8 cellular contexts compared by ENCODE assay signal in genomic region chr12:122499991-122500684, GRCh38. TPM values are rescaled to one million over a fixed set of nuclear protein-coding genes. Genes with fewer than 3 reads are reported as not detected.
DNase-seq lines count a peak whose midpoint lies in the region; ATAC-seq and TF ChIP-seq lines count a peak whose summit lies in the region.

No MANE protein-coding gene starts in this region.

- H3K36me3 ChIP-seq in IMR-90 (ENCODE audit: control insufficient read depth, insufficient read depth, low read length) (peaks cover 16% of the 10 kb centered on the region), PC-3 (ENCODE audit: low read depth, low read length) (peaks cover 23% of the 10 kb centered on the region), neutrophil (peaks cover 21% of the 10 kb centered on the region), upper lobe of left lung (peaks cover 18 to 42% (median 30%) of the 10 kb centered on the region in 4 donors)

- H3K4me3 ChIP-seq in IMR-90 (ENCODE audit: insufficient read depth, low read depth, low read length) (peak overlapping the region; percentile 77), PC-3 (ENCODE audit: low read length) (peak overlapping the region; percentile 83), neutrophil (ENCODE audit: low read depth in 1 of 2, low read length in 1 of 2) (peak overlapping the region; percentile 75 to 91), upper lobe of left lung (peak overlapping the region; percentile 67 to 86 (median 76))

- peak overlapping the region; percentile 90 for H2AK5ac ChIP-seq in IMR-90 (ENCODE audit: low read depth, low read length)

- H3K9me2 ChIP-seq in PC-3 (replicated peaks; ENCODE audit: low read length) = no peaks in the 10 kb centered on the region

- H3K9ac ChIP-seq in IMR-90 (ENCODE audit: low read depth, low read length) = peak overlapping the region; percentile 93
- peak overlapping the region; percentile 90 for H3K9ac ChIP-seq in PC-3 (ENCODE audit: low read length)

- BruUV-seq in IMR-90 (replicated peaks; lab: Mats Ljungman, UMichigan) (TSS peak; percentile 19), PC-3 (replicated peaks; lab: Mats Ljungman, UMichigan) (TSS peak; percentile 47)

- H3K9me3 ChIP-seq in IMR-90 (ENCODE audit: control insufficient read depth, insufficient read depth, low read length) (no peaks in the 10 kb centered on the region), PC-3 (ENCODE audit: low read length) (no peaks in the 10 kb centered on the region), neutrophil (no peaks in the 10 kb centered on the region), upper lobe of left lung (no peaks in the 10 kb centered on the region)

- dilution Hi-C loops in IMR-90 (cut with HindIII; ENCODE audit: low sequenced_read_pairs, unreplicated experiment) = no loop called here

- H2BK120ac ChIP-seq in IMR-90 (ENCODE audit: low read depth, low read length) = peak overlapping the region; percentile 85

- no peaks in the 10 kb centered on the region for H3K27me3 ChIP-seq in IMR-90 (ENCODE audit: control insufficient read depth, insufficient read depth, low read length)
- no peaks in the 10 kb centered on the region for H3K27me3 ChIP-seq in PC-3 (ENCODE audit: low read length)
- no peaks in the 10 kb centered on the region for H3K27me3 ChIP-seq in neutrophil
- H3K27me3 ChIP-seq in upper lobe of left lung = no peaks in the 10 kb centered on the region

- H3K4me2 ChIP-seq in IMR-90 (ENCODE audit: low read depth, low read length) (peak overlapping the region; percentile 63), PC-3 (ENCODE audit: low read length) (peak overlapping the region; percentile 92)

- CTCF ChIA-PET in IMR-90 (lab: Yijun Ruan, JAX) = interaction anchor here (1.0 kb wide), 2 partner anchors 17 to 252 kb away, joined by 3 read pairs; partner anchors contain the start of gene DENR
- CTCF ChIA-PET in PC-3 (lab: Charles Lee) = interaction anchor here (1.5 kb wide), 1 partner anchor 101 kb away, joined by 8 read pairs; no protein-coding TSS in a partner anchor

- DNase-seq in Caki2 (ENCODE audit: low read depth) = peak; percentile 71
- peak; percentile 73 for DNase-seq in IMR-90
- peak; percentile 70 for DNase-seq in PC-3
- DNase-seq in activated gamma-delta T cell treated with anti-CD3 and anti-CD28 coated beads, Interleukin-2, amount 50 U/mL, for 16 hours (ENCODE audit: low read depth) = peak; percentile 27
- DNase-seq in foreskin melanocyte = peak; percentile 29
- peak; percentile 59 to 92 for DNase-seq in upper lobe of left lung

- H4K8ac ChIP-seq in IMR-90 (ENCODE audit: low read depth in 2 of 2, low read length in 2 of 2) = peak overlapping the region; percentile 83 to 96

- peaks cover 24% of the 10 kb centered on the region for H3F3A ChIP-seq in PC-3 (ENCODE audit: low read length, unreplicated experiment)

- H3K79me2 ChIP-seq in PC-3 (ENCODE audit: low read length) = peaks cover 52% of the 10 kb centered on the region

- H3K79me1 ChIP-seq in IMR-90 (ENCODE audit: low read depth in 1 of 2, low read length in 2 of 2) = peaks cover 7 to 41% of the 10 kb centered on the region in 2 experiments

- TF ChIP-seq EP300 in upper lobe of left lung (IDR thresholded peaks at IDR 0.05) = no peak

- TF ChIP-seq RAD21 in IMR-90 (IDR thresholded peaks at IDR 0.05; ENCODE audit: low read length) = no peak

- H3K27ac ChIP-seq in IMR-90 (ENCODE audit: insufficient read depth, low read length) (peak overlapping the region; percentile 93), PC-3 (ENCODE audit: low read length) (peak overlapping the region; percentile 79), neutrophil (peak overlapping the region; percentile 92), upper lobe of left lung (peak overlapping the region; percentile 98 to 99 (median 98))

- intact Hi-C loops in IMR-90 (cut with micrococcal nuclease) (no loop called here), PC-3 (cut with micrococcal nuclease) (no loop called here)

- H3K18ac ChIP-seq in IMR-90 (ENCODE audit: low read depth, low read length) = peak overlapping the region; percentile 77

- H2AFZ ChIP-seq in IMR-90 (replicated peaks; ENCODE audit: low read length, poor library complexity) (peak overlapping the region; percentile 96), PC-3 (ENCODE audit: low read length) (peak overlapping the region; percentile 86)

- peak overlapping the region; percentile 97 for H3K56ac ChIP-seq in IMR-90 (ENCODE audit: extremely low read depth, insufficient read depth, low read length)

- peak overlapping the region; percentile 30; the same call in 1 of the 2 replicates for H2BK20ac ChIP-seq in IMR-90 (ENCODE audit: low read depth, low read length)

- H3K4ac ChIP-seq in IMR-90 (ENCODE audit: low read depth, low read length) = peak overlapping the region; percentile 96

- TF ChIP-seq CTCF in IMR-90 (conservative IDR thresholded peaks at IDR 0.05; ENCODE audit: low read depth, low read length) (no peak), PC-3 (conservative IDR thresholded peaks at IDR 0.05; ENCODE audit: low read depth, low read length) (no peak), neutrophil (IDR thresholded peaks at IDR 0.05) (no peak), upper lobe of left lung (IDR thresholded peaks at IDR 0.05) (no peak)

- peak overlapping the region; percentile 95 for H3K14ac ChIP-seq in IMR-90 (replicated peaks; ENCODE audit: low read depth, low read length)

- H4K20me1 ChIP-seq in IMR-90 (ENCODE audit: insufficient read depth, low read length) (peaks cover 18% of the 10 kb centered on the region), PC-3 (ENCODE audit: low read length) (no peaks in the 10 kb centered on the region)

- H2AK9ac ChIP-seq in IMR-90 (replicated peaks; ENCODE audit: low read depth, low read length, poor library complexity) = peak overlapping the region; percentile 98

- in situ Hi-C loops in Caki2 (cut with HindIII; ENCODE audit: low pct_unique_long_range_greater_than_20kb, low sequenced_read_pairs) (no loop called here), IMR-90 (cut with MboI; ENCODE audit: low sequenced_read_pairs) (no loop called here)

- WGBS in IMR-90 (ENCODE audit: extremely low coverage in 2 of 2, insufficient read length in 1 of 2), 2 experiments = 0% methylated on average over 17 of the region's 47 CpGs; no CpG with 5 or more reads in 1 of the 2 experiments
- 0 to 1% methylated on average over 15 to 45 of the region's 47 CpGs for WGBS in upper lobe of left lung, 2 donors

- peak overlapping the region; percentile 58; the same call in 2 of the 3 replicates for H2BK15ac ChIP-seq in IMR-90 (ENCODE audit: low read depth, low read length)

- peak; percentile 10 for ATAC-seq in GM21526 (IDR thresholded peaks at IDR 0.05; ENCODE audit: low FRiP score, unreplicated experiment)
- peak; percentile 51 for ATAC-seq in IMR-90 (ENCODE audit: low read depth)
- ATAC-seq in PC-3 = peak; percentile 39
- ATAC-seq in upper lobe of left lung (ENCODE audit: low FRiP score in 2 of 2) = peak; percentile 67 to 73

- H4K91ac ChIP-seq in IMR-90 (ENCODE audit: insufficient read depth, low read depth, low read length) = peak overlapping the region; percentile 98

- H2BK5ac ChIP-seq in IMR-90 (ENCODE audit: low read depth, low read length, poor library complexity, severe bottlenecking) = peak overlapping the region; percentile 90

- TF ChIP-seq POLR2A in IMR-90 (IDR thresholded peaks at IDR 0.05; ENCODE audit: low read depth, low read length) (no peak), upper lobe of left lung (IDR thresholded peaks at IDR 0.05) (no peak)

- H3K4me1 ChIP-seq in IMR-90 (ENCODE audit: control insufficient read depth, insufficient read depth, low read length) (no peaks in the 10 kb centered on the region), PC-3 (ENCODE audit: insufficient read depth, low read length) (peaks cover 19% of the 10 kb centered on the region), neutrophil (ENCODE audit: control insufficient read depth in 1 of 2, insufficient read depth in 1 of 2, low read depth in 1 of 2, low read length in 1 of 2) (peaks cover 24 to 28% of the 10 kb centered on the region in 2 experiments), upper lobe of left lung (peaks cover 25 to 29% (median 27%) of the 10 kb centered on the region in 4 donors)

- H3K9me1 ChIP-seq in IMR-90 (ENCODE audit: insufficient read depth, low read length) = no peaks in the 10 kb centered on the region

- H4K5ac ChIP-seq in IMR-90 (ENCODE audit: low read depth, low read length) = peak overlapping the region; percentile 83

- peak overlapping the region; percentile 98 for H3K23ac ChIP-seq in IMR-90 (ENCODE audit: low read depth, low read length)

- POLR2A ChIA-PET in IMR-90 (lab: Charles Lee; ENCODE audit: unreplicated experiment) = interaction anchor here (0.8 to 1.5 kb wide), 2 partner anchors 101 to 102 kb away, joined by 3 read pairs; no protein-coding TSS in a partner anchor
- POLR2A ChIA-PET in PC-3 (lab: Charles Lee; ENCODE audit: unreplicated experiment) = interaction anchor here (0.6 to 1.5 kb wide), 7 partner anchors 11 to 100 kb away, joined by 3 to 5 read pairs (median 3); partner anchors contain the start of genes KNTC1 and RSRC2

TF ChIP-seq in IMR-90, 13 proteins besides CTCF, POLR2A, EP300 and RAD21 (continues in another document):
- TF ChIP-seq SMC3 (IDR thresholded peaks at IDR 0.05; ENCODE audit: low read depth, low read length) (no peak), MAFK (IDR thresholded peaks at IDR 0.05; ENCODE audit: low read depth, low read length) (no peak), MAZ (IDR thresholded peaks at IDR 0.05; ENCODE audit: borderline replicate concordance, low read depth, low read length) (no peak; the same call in 1 of the 2 replicates)

RNA-seq across cellular contexts. Expression of gene ZCCHC8, which starts 0.6 kb away (rescaled TPM):
- 12.9 and 16.5 TPM in 2 replicates for total RNA-seq in Caki2 (2014; rRNA removed; shearing (Covaris generic); ENCODE audit: low replicate concordance)
- 9.5 and 11.4 TPM in 2 replicates for total RNA-seq in IMR-90 (2012; rRNA removed)
- 10.9 and 12.7 TPM in 2 replicates for polyA plus RNA-seq in IMR-90 (2012; rRNA removed)
- 2.8 and 3.9 TPM in 2 replicates for polyA plus RNA-seq in IMR-90 (2012; cell fraction: cytosol; rRNA removed)
- polyA plus RNA-seq in IMR-90 (2012; cell fraction: nucleus; rRNA removed; ENCODE audit: low replicate concordance) = 13.3 and 42.0 TPM in 2 replicates
- total RNA-seq in PC-3 (2014; rRNA removed) = 14.4 and 15.0 TPM in 2 replicates
- 10 to 100 TPM; 16.6 to 58.7 (median 20.0) TPM for total RNA-seq in upper lobe of left lung

RNA-seq across cellular contexts. Expression of gene RSRC2, which starts 26.6 kb away (rescaled TPM):
- 16.9 and 29.3 TPM in 2 replicates for total RNA-seq in Caki2 (2014; rRNA removed; shearing (Covaris generic); ENCODE audit: low replicate concordance)
- total RNA-seq in IMR-90 (2012; rRNA removed) (18.6 and 41.7 TPM in 2 replicates), PC-3 (2014; rRNA removed) (87.3 and 105 TPM in 2 replicates), upper lobe of left lung (100 to 1,000 TPM in 3 of 6 donors, 10 to 100 TPM in 3; 52.8 to 241 (median 88.3) TPM)
- 31.5 and 32.1 TPM in 2 replicates for polyA plus RNA-seq in IMR-90 (2012; rRNA removed)
- 3.0 and 4.6 TPM in 2 replicates for polyA plus RNA-seq in IMR-90 (2012; cell fraction: cytosol; rRNA removed)
- polyA plus RNA-seq in IMR-90 (2012; cell fraction: nucleus; rRNA removed; ENCODE audit: low replicate concordance) = 13.0 and 103 TPM in 2 replicates

RNA-seq across cellular contexts. Expression of gene KNTC1, which starts 26.9 kb away (rescaled TPM):
- 28.6 and 32.6 TPM in 2 replicates for total RNA-seq in Caki2 (2014; rRNA removed; shearing (Covaris generic); ENCODE audit: low replicate concordance)
- total RNA-seq in IMR-90 (2012; rRNA removed) (23.7 and 32.8 TPM in 2 replicates), PC-3 (2014; rRNA removed) (80.3 and 84.8 TPM in 2 replicates), upper lobe of left lung (10 to 100 TPM in 4 of 6 donors, 1 to 10 TPM in 2; 6.7 to 34.6 (median 17.6) TPM)
- polyA plus RNA-seq in IMR-90 (2012; rRNA removed) = 16.6 and 16.7 TPM in 2 replicates
- 1.7 and 4.0 TPM in 2 replicates for polyA plus RNA-seq in IMR-90 (2012; cell fraction: cytosol; rRNA removed)
- polyA plus RNA-seq in IMR-90 (2012; cell fraction: nucleus; rRNA removed; ENCODE audit: low replicate concordance) = 16.7 and 56.8 TPM in 2 replicates

Comparison
In these comparisons a context has a peak if more than half of its experiments do, and no peak if none do; other contexts are left out.
1. Peak in every context shown above with its lines: DNase-seq, ATAC-seq, H3K4me3 ChIP-seq and H3K27ac ChIP-seq.
2. ATAC-seq: peak in every context shown above with its lines; median percentile 70 in upper lobe of left lung; 51 in IMR-90; 39 in PC-3; 10 in GM21526.